28 cellular contexts compared by ENCODE assay signal in genomic region chr6:107267634-107268033, GRCh38.
"Had no signal": no experiment of that assay in that cellular context is flagged by ENCODE, and none has a peak within 500 bp of the region (broad histone marks: within the 10 kb centered on the region; RNA-seq: fewer than 3 reads in every experiment).

No MANE protein-coding gene starts in this region.

- H3K4me3 ChIP-seq: adrenal gland, body of pancreas, esophagus squamous epithelium, gastroesophageal sphincter, heart right ventricle had no signal

- H3K27ac ChIP-seq: adrenal gland, body of pancreas, epithelial cell of prostate, esophagus squamous epithelium, gastroesophageal sphincter, heart right ventricle had no signal

- H3K36me3 ChIP-seq: adrenal gland, esophagus squamous epithelium, gastroesophageal sphincter had no signal

- H3K4me1 ChIP-seq: adrenal gland, esophagus squamous epithelium, gastroesophageal sphincter, heart right ventricle had no signal

- FAIRE-seq: endothelial cell of umbilical vein had no signal

- ATAC-seq: activated CD4-positive, CD25-positive, alpha-beta regulatory T cell treated with anti-CD3 and anti-CD28 coated beads, Interleukin-2, amount 50 U/mL, for 24 hours; activated CD8-positive, alpha-beta memory T cell treated with anti-CD3 and anti-CD28 coated beads, Interleukin-2, amount 10 ng/mL, durations not matched to agents 7 days and 5 days; activated CD8-positive, alpha-beta T cell treated with anti-CD3 and anti-CD28 coated beads, Interleukin-2, amount 10 ng/mL, durations not matched to agents 7 days and 5 days; activated naive CD8-positive, alpha-beta T cell treated with anti-CD3 and anti-CD28 coated beads, Interleukin-2, amount 50 U/mL, for 24 hours; body of pancreas; gastroesophageal sphincter; heart right ventricle had no signal

- H3K9me3 ChIP-seq: adrenal gland, body of pancreas, esophagus squamous epithelium, gastroesophageal sphincter, heart right ventricle had no signal

- H3K27me3 ChIP-seq: adrenal gland, body of pancreas, esophagus squamous epithelium, gastroesophageal sphincter, heart right ventricle had no signal

- DNase-seq: activated B cell treated with CpG ODN at 0.5 μM for 24 hours; activated CD4-positive, alpha-beta memory T cell treated with anti-CD3 and anti-CD28 coated beads for 36 hours; activated CD4-positive, alpha-beta T cell treated with anti-CD3 and anti-CD28 coated beads, Interleukin-2, amount 10 ng/mL, durations not matched to agents 24 days and 14 days; activated CD8-positive, alpha-beta memory T cell treated with anti-CD3 and anti-CD28 coated beads, Interleukin-2, amount 10 ng/mL, durations not matched to agents 7 days and 5 days; activated CD8-positive, alpha-beta memory T cell treated with anti-CD3 and anti-CD28 coated beads, Interleukin-2, amount 50 U/mL, for 4 hours; activated CD8-positive, alpha-beta T cell treated with anti-CD3 and anti-CD28 coated beads, Interleukin-2, amount 10 ng/mL, durations not matched to agents 7 days and 5 days; activated effector memory CD4-positive, alpha-beta T cell treated with anti-CD3 and anti-CD28 coated beads, Interleukin-2, amount 50 U/mL, for 16 hours; activated naive CD4-positive, alpha-beta T cell treated with anti-CD3 and anti-CD28 coated beads for 36 hours; activated naive CD8-positive, alpha-beta T cell treated with anti-CD3 and anti-CD28 coated beads for 36 hours; activated naive CD8-positive, alpha-beta T cell treated with anti-CD3 and anti-CD28 coated beads, Interleukin-2, amount 50 U/mL, for 24 hours; activated T-cell treated with anti-CD3 and anti-CD28 coated beads, Interleukin-2, amount 50 U/mL, for 1 hour; activated T-cell treated with anti-CD3 and anti-CD28 coated beads, Interleukin-2, amount 50 U/mL, for 48 hours; adrenal gland; amygdala; aorta; body of pancreas; caudate nucleus; cortex of kidney; dermis blood vessel endothelial cell; effector CD4-positive, alpha-beta T cell; esophagus squamous epithelium; foreskin melanocyte; heart right ventricle; T-helper 2 cell had no signal
